In genomic region chr4:1604706-1605205, GRCh38 we compare ENCODE assay signal across 9 cellular contexts.
DNase-seq lines count a peak whose midpoint lies in the region; ATAC-seq and TF ChIP-seq lines count a peak whose summit lies in the region.
"Had no signal": no experiment of that assay in that cellular context is flagged by ENCODE, and none has a peak within 500 bp of the region (broad histone marks: within the 10 kb centered on the region; RNA-seq: fewer than 3 reads in every experiment).

No MANE protein-coding gene starts in this region.

- H3K36me3 ChIP-seq in heart left ventricle (no peaks in the 10 kb centered on the region), right atrium auricular region (no peaks in the 10 kb centered on the region), upper lobe of right lung (no peaks in the 10 kb centered on the region), tibial artery (no peaks in the 10 kb centered on the region)

- H3K4me3 ChIP-seq in heart left ventricle (no peak overlapping the region), right atrium auricular region (no peak overlapping the region), upper lobe of right lung (no peak overlapping the region), tibial artery (no peak overlapping the region)

- peaks cover 17% of the 10 kb centered on the region for H3K4me1 Mint-ChIP-seq in glutamatergic neuron (ENCODE audit: low read depth, unreplicated experiment)
- H3K4me1 Mint-ChIP-seq: mesothelial cell of epicardium had no signal

- WGBS in heart left ventricle, 4 donors = 32 to 41% (median 36%) methylated on average over 12 to 19 of the region's 19 CpGs

- no peak overlapping the region for H3K4me3 Mint-ChIP-seq in glutamatergic neuron (ENCODE audit: unreplicated experiment)
- H3K4me3 Mint-ChIP-seq: mesothelial cell of epicardium had no signal

- no peak overlapping the region for H3K27ac ChIP-seq in heart left ventricle
- no peak overlapping the region for H3K27ac ChIP-seq in right atrium auricular region
- no peak overlapping the region for H3K27ac ChIP-seq in upper lobe of right lung
- no peak overlapping the region for H3K27ac ChIP-seq in tibial artery

- H3K27me3 ChIP-seq in heart left ventricle (peaks cover 0 to 38% (median 7%) of the 10 kb centered on the region in 9 donors), right atrium auricular region (no peaks in the 10 kb centered on the region), upper lobe of right lung (peaks cover 6% of the 10 kb centered on the region), tibial artery (peaks cover 0 to 84% of the 10 kb centered on the region in 2 donors)

- H3K27me3 Mint-ChIP-seq in glutamatergic neuron (ENCODE audit: unreplicated experiment) = peaks cover 3% of the 10 kb centered on the region

- H3K4me1 ChIP-seq in heart left ventricle (peaks cover 0 to 6% (median 0%) of the 10 kb centered on the region in 12 donors), right atrium auricular region (no peaks in the 10 kb centered on the region), upper lobe of right lung (no peaks in the 10 kb centered on the region), tibial artery (peaks cover 0 to 9% (median 0%) of the 10 kb centered on the region in 4 donors)

- peak in 2 of 12 donors; percentile 10 to 28 for TF ChIP-seq CTCF in heart left ventricle (IDR thresholded peaks at IDR 0.05)
- TF ChIP-seq CTCF in right atrium auricular region (IDR thresholded peaks at IDR 0.05) = peak in 1 of 2 donors; percentile 29
- no peak for TF ChIP-seq CTCF in glutamatergic neuron (IDR thresholded peaks at IDR 0.05; ENCODE audit: partially characterized antibody, unreplicated experiment)
- peak; percentile 10 for TF ChIP-seq CTCF in upper lobe of right lung (IDR thresholded peaks at IDR 0.05)
- TF ChIP-seq CTCF in tibial artery (IDR thresholded peaks at IDR 0.05) = no peak

- DNase-seq in heart left ventricle (peak in 3 of 5 donors; percentile 15 to 52 (median 18)), right atrium auricular region (ENCODE audit: low spot score) (no peak), SW480 (ENCODE audit: low spot score) (peak; percentile 82), glutamatergic neuron (peak; percentile 33), upper lobe of right lung (peak; percentile 68), tibial artery (no peak), NCI-H1048 (lab: John Stamatoyannopoulos, UW) (no peak)

- TF ChIP-seq POLR2A in heart left ventricle (IDR thresholded peaks at IDR 0.05) = no peak

- peaks cover 4% of the 10 kb centered on the region for H3K9me3 Mint-ChIP-seq in glutamatergic neuron (ENCODE audit: unreplicated experiment)
- H3K9me3 Mint-ChIP-seq: mesothelial cell of epicardium had no signal

- H3K36me3 Mint-ChIP-seq in glutamatergic neuron (ENCODE audit: unreplicated experiment) = no peaks in the 10 kb centered on the region
- H3K36me3 Mint-ChIP-seq: mesothelial cell of epicardium had no signal

- H3K9me3 ChIP-seq in heart left ventricle (no peaks in the 10 kb centered on the region), right atrium auricular region (no peaks in the 10 kb centered on the region), upper lobe of right lung (no peaks in the 10 kb centered on the region), tibial artery (no peaks in the 10 kb centered on the region)

- ATAC-seq in heart left ventricle = no peak
- ATAC-seq in upper lobe of right lung = peak; percentile 54
- ATAC-seq in GM21528 (IDR thresholded peaks at IDR 0.05; ENCODE audit: low FRiP score, unreplicated experiment) = no peak

- H3K27ac Mint-ChIP-seq in glutamatergic neuron (ENCODE audit: unreplicated experiment) = no peak overlapping the region
- H3K27ac Mint-ChIP-seq: mesothelial cell of epicardium had no signal

- intact Hi-C loops in heart left ventricle (cut with DNase I) (no loop called here), upper lobe of right lung (cut with DNase I) (no loop called here), tibial artery (cut with DNase I; ENCODE audit: low total_unique reads) (no loop called here)

Comparison
In these comparisons a context has a peak if more than half of its experiments do, and no peak if none do; other contexts are left out.
1. DNase-seq: peak in heart left ventricle (3 of 5), SW480 (single experiment), glutamatergic neuron (single experiment) and upper lobe of right lung (single experiment); none in right atrium auricular region (single experiment), tibial artery (0 of 2) and NCI-H1048 (single experiment).